1 cellular context compared by ENCODE assay signal in genomic region chr11:113881856-113882255, GRCh38.
TF ChIP-seq lines count a peak whose summit lies in the region.

No MANE protein-coding gene starts in this region.

TF ChIP-seq in K562, 482 proteins besides CTCF, POLR2A, EP300 and RAD21:
- TF ChIP-seq TRIM24 (IDR thresholded peaks at IDR 0.05) (no peak), ZNF311 (CRISPR knock-in tag; IDR thresholded peaks at IDR 0.05) (no peak), MEIS2 (IDR thresholded peaks at IDR 0.05; ENCODE audit: partially characterized antibody) (peak; percentile 91), SMAD2 (IDR thresholded peaks at IDR 0.05; ENCODE audit: low read depth, low read length) (no peak), JUN (IDR thresholded peaks at IDR 0.05; ENCODE audit: borderline replicate concordance, low read depth, low read length) (0 out of 2 replicates have a peak, but pooled peaks have one; percentile 36), JUN (CRISPR knock-in tag; IDR thresholded peaks at IDR 0.05; ENCODE audit: borderline replicate concordance) (no peak), ZNF12 (CRISPR knock-in tag; IDR thresholded peaks at IDR 0.05) (no peak), PKNOX1 (IDR thresholded peaks at IDR 0.05) (peak; percentile 97), ARID3B (CRISPR knock-in tag; IDR thresholded peaks at IDR 0.05; ENCODE audit: borderline replicate concordance) (no peak), KAT8 (IDR thresholded peaks at IDR 0.05; ENCODE audit: low read depth) (no peak), PATZ1 (CRISPR knock-in tag; IDR thresholded peaks at IDR 0.05; ENCODE audit: borderline replicate concordance) (no peak), HBP1 (CRISPR knock-in tag; IDR thresholded peaks at IDR 0.05) (no peak), YBX1 (IDR thresholded peaks at IDR 0.05) (no peak), ZNF277 (CRISPR knock-in tag; IDR thresholded peaks at IDR 0.05; ENCODE audit: borderline replicate concordance) (no peak), ATF3 (IDR thresholded peaks at IDR 0.05) (peak; percentile 34; the same call in 1 of the 2 replicates), ATF3 (CRISPR knock-in tag; conservative IDR thresholded peaks at IDR 0.05) (no peak), KAT7 (CRISPR knock-in tag; IDR thresholded peaks at IDR 0.05; ENCODE audit: borderline replicate concordance) (no peak), ARID1B (IDR thresholded peaks at IDR 0.05) (peak; percentile 50; the same call in 1 of the 2 replicates), ARHGAP35 (IDR thresholded peaks at IDR 0.05; ENCODE audit: partially characterized antibody) (no peak), ZNF23 (CRISPR knock-in tag; IDR thresholded peaks at IDR 0.05) (no peak), DPF2 (IDR thresholded peaks at IDR 0.05) (peak; percentile 42; the same call in 1 of the 2 replicates), PBX2 (CRISPR knock-in tag; IDR thresholded peaks at IDR 0.05; ENCODE audit: low read depth) (peak; percentile 54), PBX2 (tag; conservative IDR thresholded peaks at IDR 0.05; ENCODE audit: low read depth) (peak; percentile 80), PTRF (tag; IDR thresholded peaks at IDR 0.05) (no peak), JUND (IDR thresholded peaks at IDR 0.05; ENCODE audit: borderline replicate concordance, low read depth, low read length) (peak; percentile 60; the same call in 1 of the 2 replicates), JUND (tag; IDR thresholded peaks at IDR 0.05; ENCODE audit: borderline replicate concordance, low read depth, low read length) (peak; percentile 52; the same call in 1 of the 3 replicates), ZFP30 (CRISPR knock-in tag; IDR thresholded peaks at IDR 0.05; ENCODE audit: borderline replicate concordance) (no peak), HNRNPLL (IDR thresholded peaks at IDR 0.05; ENCODE audit: low read depth, low read length, poor library complexity, severe bottlenecking) (no peak), THAP7 (CRISPR knock-in tag; IDR thresholded peaks at IDR 0.05) (no peak), CREB1 (IDR thresholded peaks at IDR 0.05) (no peak), CREB1 (CRISPR knock-in tag; IDR thresholded peaks at IDR 0.05) (no peak), FOXA1 (IDR thresholded peaks at IDR 0.05; ENCODE audit: borderline replicate concordance) (no peak), FOSL1 (tag; conservative IDR thresholded peaks at IDR 0.05) (peak; percentile 55), NFE2 (IDR thresholded peaks at IDR 0.05; ENCODE audit: low read depth) (0 out of 2 replicates have a peak, but pooled peaks have one; percentile 31), TAF7 (tag; IDR thresholded peaks at IDR 0.05) (no peak), PHB2 (IDR thresholded peaks at IDR 0.05; ENCODE audit: low read depth) (no peak)
